9 cellular contexts compared by ENCODE assay signal in the genomic region with DNA sequence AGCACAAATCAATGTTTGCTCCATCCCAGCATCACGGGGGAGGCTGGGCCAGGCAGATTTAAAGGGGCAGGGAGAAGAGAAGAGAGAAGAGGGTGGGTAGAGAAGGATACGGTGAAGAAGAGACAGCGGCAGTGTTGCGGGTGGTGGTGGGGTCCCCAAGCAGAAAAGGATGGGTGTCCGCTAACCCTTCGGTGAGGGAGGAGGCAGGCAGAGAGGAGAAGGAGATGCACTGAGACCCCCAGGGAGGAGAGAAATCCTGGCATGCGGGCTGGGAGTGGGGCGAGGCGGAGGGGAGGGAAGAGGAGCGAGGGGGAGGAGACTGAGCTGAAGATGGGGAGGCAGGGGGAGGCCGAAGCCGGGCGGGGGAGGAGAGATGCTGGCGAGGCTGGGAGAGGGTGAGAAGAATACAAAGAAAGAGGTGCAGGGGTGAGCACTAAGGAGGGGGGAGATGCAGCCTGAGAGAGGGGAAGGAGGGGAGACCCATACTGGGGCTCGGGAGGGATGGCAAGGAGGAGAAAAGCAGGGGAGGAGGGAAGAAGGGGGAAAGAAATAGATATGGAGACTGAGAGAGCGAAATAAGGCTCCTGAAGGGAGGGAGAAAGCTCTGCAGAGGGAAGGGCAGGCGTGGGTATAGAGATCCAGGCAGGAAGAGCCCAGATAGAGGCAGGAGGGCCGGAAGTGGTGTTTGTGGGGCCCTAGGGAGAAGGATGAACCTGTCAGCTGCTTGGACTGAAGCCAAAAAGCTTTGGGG. TPM values are rescaled to one million over a fixed set of nuclear protein-coding genes. Genes with fewer than 3 reads are reported as not detected.
DNase-seq lines count a peak whose midpoint lies in the region; FAIRE-seq and TF ChIP-seq lines count a peak whose summit lies in the region.
"Had no signal": no experiment of that assay in that cellular context is flagged by ENCODE, and none has a peak within 500 bp of the region (broad histone marks: within the 10 kb centered on the region; RNA-seq: fewer than 3 reads in every experiment).

A gene (minus strand): TSS at position 231 of the 751 bp plus-strand sequence. CDS start 1,337 bp downstream, outside the sequence.

- H4K91ac ChIP-seq in H1 (replicated peaks; ENCODE audit: insufficient read length, low read length) (peak within 1 kb of the TSS; percentile 6), neuronal stem cell (ENCODE audit: low read depth, low read length, poor library complexity) (no peak within 1 kb of the TSS)

- no peak for TF ChIP-seq RAD21 in H1 (IDR thresholded peaks at IDR 0.05 in 1 of 2, conservative IDR thresholded peaks at IDR 0.05 in 1 of 2; ENCODE audit: low read depth in 2 of 2, low read length in 2 of 2)

- H3K18ac ChIP-seq in H1 (ENCODE audit: extremely low read depth, low read length) (peak within 1 kb of the TSS; percentile 72), neuronal stem cell (ENCODE audit: low read length) (peak within 1 kb of the TSS; percentile 98)

- H2AFZ ChIP-seq in H1 (ENCODE audit: low read length), result no peak within 1 kb of the TSS
- H2AFZ ChIP-seq in neuronal stem cell (ENCODE audit: low read length), result peak within 1 kb of the TSS; percentile 95

- H3K27me3 ChIP-seq in H1 (replicated peaks in 1 of 4; ENCODE audit: control insufficient read depth in 3 of 4, extremely low read depth in 1 of 4, insufficient read depth in 3 of 4, low read length in 3 of 4), result peaks cover 17 to 29% (median 25%) of the 10 kb centered on the region in 4 experiments
- peaks cover 19 to 57% (median 29%) of the 10 kb centered on the region in 3 experiments for H3K27me3 ChIP-seq in neuronal stem cell (ENCODE audit: control insufficient read depth in 3 of 3, insufficient read depth in 3 of 3, low read depth in 1 of 3, low read length in 3 of 3)

- TF ChIP-seq POLR2A in H1 (IDR thresholded peaks at IDR 0.05; ENCODE audit: control extremely low read depth in 1 of 2, low read depth in 2 of 2, low read length in 2 of 2), result no peak

- H3K4me1 ChIP-seq in H1 (replicated peaks in 1 of 4; ENCODE audit: control insufficient read depth in 3 of 4, insufficient read depth in 4 of 4, low read length in 3 of 4) (peaks cover 5 to 15% (median 9%) of the 10 kb centered on the region in 4 experiments; a peak in 6 of 7 replicates), neuronal stem cell (ENCODE audit: control insufficient read depth in 2 of 2, insufficient read depth in 1 of 2, low read depth in 1 of 2, low read length in 2 of 2) (peaks cover 8 to 13% of the 10 kb centered on the region in 2 donors)

- DNase-seq in EH (ENCODE audit: low read depth) (peak; percentile 25), NCI-H1694 (lab: John Stamatoyannopoulos, UW) (peak; percentile 19), H1 (ENCODE audit: low read depth in 1 of 2, low spot score in 2 of 2) (peak in 1 of 2 experiments; percentile 77), neuronal stem cell (ENCODE audit: low spot score) (no peak), 8988T (no peak), A172 (ENCODE audit: low spot score) (no peak), DMS 273 treated with DMSO at 0.1 percent for 48 hours (lab: John Stamatoyannopoulos, UW) (no peak)
- no peak for DNase-seq in activated CD4-positive, alpha-beta T cell treated with anti-CD3 and anti-CD28 coated beads, Interleukin-2, amount 50 U/mL, for 1 hour
- DNase-seq: PC-3 had no signal

- H3K9me3 ChIP-seq in H1 (ENCODE audit: insufficient read depth in 2 of 2, low read depth in 1 of 2, low read length in 1 of 2) (no peaks in the 10 kb centered on the region), neuronal stem cell (replicated peaks in 1 of 2; ENCODE audit: control insufficient read depth in 2 of 2, insufficient read depth in 1 of 2, low read depth in 1 of 2, low read length in 2 of 2) (no peaks in the 10 kb centered on the region)

- H3K4me3 ChIP-seq in H1 (ENCODE audit: extremely low read depth in 1 of 4, insufficient read depth in 2 of 4, low read depth in 3 of 4, low read length in 4 of 4) (peak within 1 kb of the TSS; percentile 23 to 93 (median 54)), neuronal stem cell (ENCODE audit: low read length in 2 of 2) (peak within 1 kb of the TSS; percentile 48 to 80)

- H3K4me2 ChIP-seq in H1 (ENCODE audit: insufficient read depth in 1 of 2, low read depth in 2 of 2, low read length in 2 of 2), result peak within 1 kb of the TSS; percentile 70 to 88
- H3K4me2 ChIP-seq in neuronal stem cell (ENCODE audit: insufficient read depth, low read length, poor library complexity, severe bottlenecking), result peak within 1 kb of the TSS; percentile 88

- H3K4ac ChIP-seq in H1 (replicated peaks; ENCODE audit: insufficient read length, low read depth, low read length) (peak within 1 kb of the TSS; percentile 42), neuronal stem cell (ENCODE audit: low read length) (peak within 1 kb of the TSS; percentile 79)

- H2BK15ac ChIP-seq in H1 (ENCODE audit: low read length) (peak within 1 kb of the TSS; percentile 92; the same call in 1 of the 2 replicates), neuronal stem cell (ENCODE audit: low read length) (peak within 1 kb of the TSS; percentile 99)

- TF ChIP-seq EP300 in H1 (IDR thresholded peaks at IDR 0.05; ENCODE audit: borderline replicate concordance in 1 of 2, low read depth in 2 of 2, low read length in 2 of 2), result peak in 1 of 2 experiments; percentile 17; a peak in 1 of 3 replicates

- no peak within 1 kb of the TSS for H4K8ac ChIP-seq in H1 (ENCODE audit: extremely low read depth, insufficient read depth, low read length)
- H4K8ac ChIP-seq in neuronal stem cell (ENCODE audit: low read depth, low read length), result peak within 1 kb of the TSS; percentile 50

- H3K36me3 ChIP-seq in H1 (ENCODE audit: control insufficient read depth in 2 of 4, insufficient read depth in 4 of 4, low read length in 3 of 4) (peaks cover 0 to 4% (median 0%) of the 10 kb centered on the region in 4 experiments; a peak in 1 of 8 replicates), neuronal stem cell (replicated peaks in 1 of 2; ENCODE audit: control insufficient read depth in 2 of 2, insufficient read depth in 2 of 2, low read length in 2 of 2) (peaks cover 0 to 2% of the 10 kb centered on the region in 2 donors)

- peak within 1 kb of the TSS; percentile 92; the same call in 1 of the 2 replicates for H2BK12ac ChIP-seq in H1 (ENCODE audit: low read depth, low read length)
- H2BK12ac ChIP-seq in neuronal stem cell (ENCODE audit: low read length), result peak within 1 kb of the TSS; percentile 63

- no peak for TF ChIP-seq CTCF in H1 (IDR thresholded peaks at IDR 0.05; ENCODE audit: control extremely low read depth in 1 of 3, insufficient read depth in 1 of 3, low read depth in 1 of 3, low read length in 3 of 3)

- no peaks in the 10 kb centered on the region for H3K79me1 ChIP-seq in H1 (ENCODE audit: low read depth, low read length)
- peaks cover 3% of the 10 kb centered on the region for H3K79me1 ChIP-seq in neuronal stem cell (ENCODE audit: low read depth, low read length)

- H3K9ac ChIP-seq in H1 (replicated peaks in 1 of 4; ENCODE audit: extremely low read depth in 1 of 4, low read depth in 3 of 4, low read length in 3 of 4) (peak within 1 kb of the TSS in 1 of 4 experiments; percentile 7; a peak in 1 of 7 replicates), neuronal stem cell (ENCODE audit: low read depth, low read length, poor library complexity) (peak within 1 kb of the TSS; percentile 50)

- H3K14ac ChIP-seq in H1 (ENCODE audit: insufficient read length) (no peak within 1 kb of the TSS), neuronal stem cell (ENCODE audit: low read length) (peak within 1 kb of the TSS; percentile 94)

- FAIRE-seq in H1 (lab: Jason Lieb, UNC), result no peak

- peaks cover 20% of the 10 kb centered on the region; the same call in 1 of the 2 replicates for H3K23me2 ChIP-seq in H1 (ENCODE audit: low read depth, low read length)

- H2AK5ac ChIP-seq in H1 (ENCODE audit: low read depth, low read length) (peak within 1 kb of the TSS; percentile 45; the same call in 1 of the 2 replicates), neuronal stem cell (ENCODE audit: low read depth, low read length) (peak within 1 kb of the TSS; percentile 87)

- no peak within 1 kb of the TSS for H4K5ac ChIP-seq in H1 (ENCODE audit: insufficient read length, low read depth, low read length)

- H3K79me2 ChIP-seq in H1 (ENCODE audit: control insufficient read depth in 1 of 2, insufficient read depth in 2 of 2, low read length in 2 of 2), result no peaks in the 10 kb centered on the region

- H3K23ac ChIP-seq in H1 (ENCODE audit: insufficient read length), result no peak within 1 kb of the TSS
- H3K23ac ChIP-seq in neuronal stem cell (ENCODE audit: low read depth, low read length, poor library complexity), result no peak within 1 kb of the TSS

- no peak within 1 kb of the TSS for H3K27ac ChIP-seq in H1 (ENCODE audit: low read depth, low read length)
- H3K27ac ChIP-seq in neuronal stem cell (replicated peaks; ENCODE audit: low read length), result peak within 1 kb of the TSS; percentile 62

- POLR2A ChIA-PET in H1 (lab: Charles Lee; ENCODE audit: partially characterized antibody), result interaction anchor here (1.2 to 3.8 kb wide), 4 partner anchors 10 to 473 kb away, joined by 4 to 11 read pairs (median 6); a partner anchor contains a TSS

- WGBS in H1 (ENCODE audit: extremely low coverage in 1 of 2, insufficient coverage in 1 of 2, insufficient read length in 1 of 2, insufficient replicate concordance in 2 of 2, low coverage in 1 of 2, low lambda C conversion rate in 2 of 2, missing lambda C conversion rate in 1 of 2), 2 experiments, result 5% methylated on average over 7 of the region's 18 CpGs; no CpG with 5 or more reads in 1 of the 2 experiments
- WGBS in neuronal stem cell (ENCODE audit: extremely low coverage in 2 of 2, insufficient read length in 2 of 2, insufficient replicate concordance in 1 of 2), 2 donors, result no CpG with 5 or more reads among the region's 18 CpGs

- CTCF ChIA-PET in H1 (lab: Charles Lee; ENCODE audit: partially characterized antibody), result interaction anchor here (0.6 to 1.7 kb wide), 6 partner anchors 9 to 352 kb away, joined by 3 to 6 read pairs (median 4); no protein-coding TSS in a partner anchor

- peak within 1 kb of the TSS; percentile 9 for H2BK20ac ChIP-seq in H1 (ENCODE audit: low read length)

- H3K56ac ChIP-seq in H1 (replicated peaks; ENCODE audit: insufficient read length, low read depth, low read length), result no peak within 1 kb of the TSS

- H2BK120ac ChIP-seq in H1 (replicated peaks; ENCODE audit: low read depth, low read length), result no peak within 1 kb of the TSS
- H2BK120ac ChIP-seq in neuronal stem cell (ENCODE audit: low read depth, low read length), result peak within 1 kb of the TSS; percentile 65

- H2BK5ac ChIP-seq in H1 (ENCODE audit: low read depth, low read length) (peak within 1 kb of the TSS; percentile 71; the same call in 1 of the 2 replicates), neuronal stem cell (ENCODE audit: low read length) (peak within 1 kb of the TSS; percentile 88)

- H4K20me1 ChIP-seq in H1 (replicated peaks in 1 of 2; ENCODE audit: control insufficient read depth in 1 of 2, insufficient read depth in 2 of 2, low read length in 2 of 2), result peaks cover 6 to 7% of the 10 kb centered on the region in 2 experiments

RNA-seq across cellular contexts. Expression of the gene that starts here (rescaled TPM):
- total RNA-seq in H1 (2021; fragmentation: NEBNext Ultra II Directional; extraction: Animal tissue kit (Norgen Biotek cat#: 25700)), result 46.4 and 46.7 TPM in 2 replicates
- polyA plus RNA-seq in H1 (2011; rRNA removed), result 23.9 and 35.0 TPM in 2 replicates
- 31.2 TPM for polyA plus RNA-seq in H1 (2011; cell fraction: cytosol; rRNA removed)
- polyA plus RNA-seq in H1 (2011; cell fraction: nucleus; rRNA removed), result 48.6 TPM
- polyA plus RNA-seq in H1 (2012, experiment 1 of 2), result 20.3 to 33.0 TPM (median 27.2 TPM) in 4 replicates
- polyA plus RNA-seq in H1 (2012, experiment 2 of 2), result 23.3 TPM
- polyA plus RNA-seq in H1 (2013, experiment 1 of 2), result 23.9 TPM
- 23.3 TPM for polyA plus RNA-seq in H1 (2013, experiment 2 of 2)
- 11.2 and 13.2 TPM in 2 replicates for polyA minus RNA-seq in H1 (2011; rRNA and poly(A)+ RNA removed)
- 19.1 TPM for polyA minus RNA-seq in H1 (2011; cell fraction: cytosol; rRNA and poly(A)+ RNA removed)
- polyA minus RNA-seq in H1 (2011; cell fraction: nucleus; rRNA and poly(A)+ RNA removed), result 24.3 TPM
- polyA plus RNA-seq in neuronal stem cell (2013, experiment 1 of 2), result 19.9 TPM
- 21.1 TPM for polyA plus RNA-seq in neuronal stem cell (2013, experiment 2 of 2)
- not detected in 2 replicates for total RNA-seq in A172 (2014; rRNA removed; shearing (Covaris generic))
- total RNA-seq: PC-3 had no signal

Comparison
In these comparisons a context has a peak if more than half of its experiments do, and no peak if none do; other contexts are left out.
1. RNA of the gene that starts here (total RNA-seq): 46.4 to 46.7 TPM in H1; not detected in A172; every median in the first group is over 10 times any median in the second.
2. DNase-seq: peak in EH (single experiment) and NCI-H1694 (single experiment); none in neuronal stem cell (single experiment), activated CD4-positive, alpha-beta T cell treated with anti-CD3 and anti-CD28 coated beads, Interleukin-2, amount 50 U/mL, for 1 hour (single experiment), 8988T (single experiment), A172 (single experiment) and DMS 273 treated with DMSO at 0.1 percent for 48 hours (single experiment).